8 cellular contexts compared by ENCODE assay signal in genomic region chr2:195656131-195656858, GRCh38. TPM values are rescaled to one million over a fixed set of nuclear protein-coding genes. Genes with fewer than 3 reads are reported as not detected.
A peak's percentile ranks its signal among the peaks of the same experiment; 100 is the strongest.
DNase-seq lines count a peak whose midpoint lies in the region; ATAC-seq, FAIRE-seq and TF ChIP-seq lines count a peak whose summit lies in the region.

No MANE protein-coding gene starts in this region.

- no peak for FAIRE-seq in K562 (lab: Jason Lieb, UNC)

- no peaks in the 10 kb centered on the region for H4K20me1 ChIP-seq in K562 (replicated peaks; ENCODE audit: control insufficient read depth, insufficient read depth, low read length)

- peak overlapping the region; percentile 83 for H3K4me2 ChIP-seq in K562 (ENCODE audit: insufficient read depth, low read length)

- no peak for TF ChIP-seq POLR2A in K562 (conservative IDR thresholded peaks at IDR 0.05)

- H3K9ac ChIP-seq in K562 (ENCODE audit: insufficient read depth in 1 of 2, low read depth in 2 of 2, low read length in 2 of 2): peak overlapping the region in 1 of 2 experiments; percentile 83; a peak in 3 of 4 replicates

- peak overlapping the region; percentile 57 for H3K4me3 ChIP-seq in CD8-positive, alpha-beta T cell (ENCODE audit: low read depth, low read length)
- H3K4me3 ChIP-seq in K562: peak overlapping the region; percentile 86
- H3K4me3 ChIP-seq in aorta (ENCODE audit: low read length in 2 of 2): peak overlapping the region; percentile 18 to 61

- H3K36me3 Mint-ChIP-seq in CD8-positive, alpha-beta T cell: peaks cover 22% of the 10 kb centered on the region
- H3K36me3 Mint-ChIP-seq in mesothelial cell of epicardium: no peaks in the 10 kb centered on the region

- TSS peak; percentile 77 for BruUV-seq in K562 (replicated peaks; lab: Mats Ljungman, UMichigan)

- no peak for TF ChIP-seq CTCF in CD8-positive, alpha-beta T cell (IDR thresholded peaks at IDR 0.05)
- TF ChIP-seq CTCF in K562 (IDR thresholded peaks at IDR 0.05 in 2 of 3, conservative IDR thresholded peaks at IDR 0.05 in 1 of 3; ENCODE audit: insufficient read depth in 2 of 3, low read depth in 1 of 3, low read length in 3 of 3): no peak
- no peak for TF ChIP-seq CTCF in mesothelial cell of epicardium (IDR thresholded peaks at IDR 0.05; ENCODE audit: unreplicated experiment)

- TF ChIP-seq RAD21 in K562 (CRISPR knock-in tag; conservative IDR thresholded peaks at IDR 0.05 in 1 of 2, IDR thresholded peaks at IDR 0.05 in 1 of 2): 0 out of 4 replicates have a peak, but pooled peaks of 1 of the 2 experiments have one; percentile 8

- H3K27ac ChIP-seq in CD8-positive, alpha-beta T cell (ENCODE audit: low read depth, low read length): peak overlapping the region; percentile 98
- H3K27ac ChIP-seq in KOPT-K1 (ENCODE audit: low read depth, low read length, poor library complexity, severe bottlenecking) (peak overlapping the region; percentile 99), K562 (ENCODE audit: extremely low read depth, low read depth, low read length) (peak overlapping the region; percentile 96), aorta (ENCODE audit: low read depth in 1 of 2, low read length in 2 of 2) (peak overlapping the region in 1 of 2 donors; percentile 66)

- CTCF ChIA-PET in CD8-positive, alpha-beta T cell (lab: Charles Lee): interaction anchor here (0.9 to 5.3 kb wide), 13 partner anchors 10 to 410 kb away, joined by 3 to 87 read pairs (median 4); no protein-coding TSS in a partner anchor
- CTCF ChIA-PET in K562 (lab: Yijun Ruan, JAX; ENCODE audit: low intra/inter-chr PET ratio): no interaction called here

- in situ Hi-C loops in K562 (cut with MboI): loop anchor here (10.0 to 25.0 kb wide), 2 partner anchors 331 to 406 kb away; partner anchors contain the start of gene DNAH7

- no peak for DNase-seq in CD8-positive, alpha-beta T cell
- peak in 2 of 4 experiments; percentile 6 to 39 for DNase-seq in K562 (ENCODE audit: extremely low read depth in 1 of 4, low spot score in 3 of 4)
- DNase-seq in mesothelial cell of epicardium (ENCODE audit: low spot score in 2 of 2, unreplicated experiment in 2 of 2): no peak
- DNase-seq in aorta: no peak
- no peak for DNase-seq in OCI-M2 (lab: John Stamatoyannopoulos, UW; ENCODE audit: unreplicated experiment)
- DNase-seq in putamen (ENCODE audit: low spot score): no peak
- no peak for DNase-seq in occipital lobe (lab: John Stamatoyannopoulos, UW)

- intact Hi-C loops in CD8-positive, alpha-beta T cell (cut with DNase I, micrococcal nuclease): loop anchor here (10.0 kb wide), 3 partner anchors 519 to 1779 kb away; partner anchors contain the start of genes SF3B1 (in 1 of the 2) and STK17B (in 1 of the 2)
- intact Hi-C loops in K562 (cut with micrococcal nuclease): loop anchor here (2.0 kb wide), 1 partner anchor 119 kb away; no protein-coding TSS in a partner anchor
- intact Hi-C loops in aorta (cut with DNase I): loop anchor here (2.0 to 10.0 kb wide), 6 partner anchors 44 to 411 kb away; partner anchors contain the start of gene DNAH7 (in 1 of the 2)

- H3K4me1 Mint-ChIP-seq in CD8-positive, alpha-beta T cell (ENCODE audit: low read depth): peaks cover 25% of the 10 kb centered on the region
- peaks cover 38% of the 10 kb centered on the region for H3K4me1 Mint-ChIP-seq in mesothelial cell of epicardium

- H3K9me1 ChIP-seq in K562 (ENCODE audit: control insufficient read depth, insufficient read depth, low read length): no peaks in the 10 kb centered on the region

- POLR2A ChIA-PET in CD8-positive, alpha-beta T cell (lab: Charles Lee): interaction anchor here (0.7 to 5.7 kb wide), 28 partner anchors 10 to 173 kb away, joined by 3 to 120 read pairs (median 5); no protein-coding TSS in a partner anchor
- POLR2A ChIA-PET in K562 (lab: Yijun Ruan, JAX): interaction anchor here (0.6 to 1.3 kb wide), 9 partner anchors 9 to 390 kb away, joined by 3 to 5 read pairs (median 3); no protein-coding TSS in a partner anchor

- peak; percentile 37 for ATAC-seq in CD8-positive, alpha-beta T cell
- ATAC-seq in K562: no peak
- no peak for ATAC-seq in aorta (ENCODE audit: low FRiP score)

- H3K9me3 ChIP-seq in CD8-positive, alpha-beta T cell (ENCODE audit: low read length): no peaks in the 10 kb centered on the region
- H3K9me3 ChIP-seq in KOPT-K1 (ENCODE audit: insufficient read depth, low read length, poor library complexity, severe bottlenecking): no peaks in the 10 kb centered on the region
- H3K9me3 ChIP-seq in K562 (replicated peaks; ENCODE audit: control insufficient read depth, insufficient read depth, low read depth, low read length): no peaks in the 10 kb centered on the region
- no peaks in the 10 kb centered on the region for H3K9me3 ChIP-seq in aorta (ENCODE audit: control insufficient read depth, low read length)

- H3K36me3 ChIP-seq in CD8-positive, alpha-beta T cell (ENCODE audit: insufficient read depth, low read length): no peaks in the 10 kb centered on the region
- H3K36me3 ChIP-seq in KOPT-K1 (ENCODE audit: insufficient read depth, low read length) (peaks cover 6% of the 10 kb centered on the region; the same call in 1 of the 2 replicates), K562 (ENCODE audit: control insufficient read depth, insufficient read depth, low read length) (peaks cover 13% of the 10 kb centered on the region; the same call in 1 of the 3 replicates), aorta (ENCODE audit: control insufficient read depth in 1 of 2, insufficient read depth in 2 of 2, low read length in 1 of 2) (no peaks in the 10 kb centered on the region)

- peak overlapping the region; percentile 94 for H2AFZ ChIP-seq in K562 (ENCODE audit: low read depth, low read length)

- peaks cover 10% of the 10 kb centered on the region for H3K4me1 ChIP-seq in CD8-positive, alpha-beta T cell (ENCODE audit: insufficient read depth, low read length)
- H3K4me1 ChIP-seq in K562 (replicated peaks in 1 of 2; ENCODE audit: control insufficient read depth in 2 of 2, insufficient read depth in 2 of 2, low read length in 2 of 2) (peaks cover 9 to 10% of the 10 kb centered on the region in 2 experiments), aorta (ENCODE audit: control insufficient read depth in 1 of 2, insufficient read depth in 2 of 2, low read length in 2 of 2) (peaks cover 0 to 1% of the 10 kb centered on the region in 2 donors)

- H3K79me2 ChIP-seq in K562 (ENCODE audit: control insufficient read depth, insufficient read depth, low read length): peaks cover 43% of the 10 kb centered on the region

- H3K27me3 Mint-ChIP-seq in CD8-positive, alpha-beta T cell (ENCODE audit: low read depth): no peaks in the 10 kb centered on the region
- no peaks in the 10 kb centered on the region for H3K27me3 Mint-ChIP-seq in mesothelial cell of epicardium (ENCODE audit: low read depth)

- WGBS in K562 (ENCODE audit: insufficient coverage, low coverage, missing lambda C conversion rate): 16% methylated on average over 17 of the region's 20 CpGs
- 31% methylated on average over 20 of the region's 20 CpGs for WGBS in aorta, 2 donors

- 0 out of 2 replicates have a peak, but pooled peaks have one; percentile 9 for TF ChIP-seq EP300 in K562 (IDR thresholded peaks at IDR 0.05; ENCODE audit: low read length)

- H3K27ac Mint-ChIP-seq in CD8-positive, alpha-beta T cell: peak overlapping the region; percentile 100
- peak overlapping the region; percentile 99 for H3K27ac Mint-ChIP-seq in mesothelial cell of epicardium

- H3K27me3 ChIP-seq in CD8-positive, alpha-beta T cell (ENCODE audit: insufficient read depth, low read length): no peaks in the 10 kb centered on the region
- no peaks in the 10 kb centered on the region for H3K27me3 ChIP-seq in K562 (ENCODE audit: control insufficient read depth in 2 of 2, insufficient read depth in 2 of 2, low read length in 2 of 2)
- no peaks in the 10 kb centered on the region for H3K27me3 ChIP-seq in aorta (ENCODE audit: control insufficient read depth in 1 of 2, insufficient read depth in 2 of 2, low read length in 1 of 2)

- no peaks in the 10 kb centered on the region for H3K9me3 Mint-ChIP-seq in CD8-positive, alpha-beta T cell
- H3K9me3 Mint-ChIP-seq in mesothelial cell of epicardium: no peaks in the 10 kb centered on the region

- peak overlapping the region; percentile 96 for H3K4me3 Mint-ChIP-seq in CD8-positive, alpha-beta T cell
- H3K4me3 Mint-ChIP-seq in mesothelial cell of epicardium: peak overlapping the region; percentile 98

TF ChIP-seq in K562, 482 proteins besides CTCF, POLR2A, EP300 and RAD21 (continues in another document):
- TF ChIP-seq MLLT1 (IDR thresholded peaks at IDR 0.05): no peak

RNA-seq across cellular contexts. Expression of gene SLC39A10, which starts 0.7 kb away (rescaled TPM):
- total RNA-seq in CD8-positive, alpha-beta T cell: 10 to 100 TPM; 35.0 to 36.3 TPM
- 34.4 and 95.3 TPM in 2 replicates for total RNA-seq in K562 (2011; cell fraction: chromatin; rRNA removed; ENCODE audit: low replicate concordance)
- total RNA-seq in K562 (2011; cell fraction: nucleolus; rRNA removed): 38.0 and 44.5 TPM in 2 replicates
- 59.2 and 86.5 TPM in 2 replicates for total RNA-seq in K562 (2011; cell fraction: nucleoplasm; rRNA removed)
- total RNA-seq in K562 (2014; rRNA removed) (16.7 and 20.6 TPM in 2 replicates), K562 (2014; rRNA removed; fragmentation: Illumina TruSeq; extraction: Trizol) (40.1 and 42.6 TPM in 2 replicates), K562 (2015; rRNA removed; fragmentation: Illumina TruSeq; extraction: Trizol) (36.5 and 37.7 TPM in 2 replicates), K562 (2021) (34.8 and 35.5 TPM in 2 replicates), mesothelial cell of epicardium (123 to 127 TPM (median 125 TPM) in 3 replicates), aorta (10 to 100 TPM; 24.2 to 28.4 TPM), occipital lobe (154 TPM)
- polyA plus RNA-seq in K562 (2011; rRNA removed) (34.2 and 37.8 TPM in 2 replicates), K562 (2014; fragmentation: Illumina TruSeq; extraction: Trizol) (20.6 and 23.1 TPM in 2 replicates), K562 (2014; fragmentation: Nextera tagmentation; extraction: Ambion mirVana) (10 to 100 TPM; 14.5 to 18.2 TPM), K562 (2014; rRNA removed) (12.5 and 13.7 TPM in 2 replicates), aorta (1 to 10 TPM; 1.8 to 3.7 TPM)
- polyA plus RNA-seq in K562 (2011; cell fraction: cytosol; rRNA removed): 7.7 and 16.7 TPM in 2 replicates
- polyA plus RNA-seq in K562 (2011; cell fraction: nucleus; rRNA removed): 18.3 and 28.9 TPM in 2 replicates
- 13.0 and 15.7 TPM in 2 replicates for polyA plus RNA-seq in K562 (2012)
- polyA minus RNA-seq in K562 (2011; rRNA and poly(A)+ RNA removed): 118 and 121 TPM in 2 replicates
- polyA minus RNA-seq in K562 (2011; cell fraction: cytosol; rRNA and poly(A)+ RNA removed): 26.0 and 45.5 TPM in 2 replicates
- polyA minus RNA-seq in K562 (2011; cell fraction: nucleus; rRNA and poly(A)+ RNA removed): 28.3 and 51.6 TPM in 2 replicates
